ENCODE assay signal across 23 cellular contexts in genomic region chr15:59662260-59662659, GRCh38. TPM values are rescaled to one million over a fixed set of nuclear protein-coding genes. Genes with fewer than 3 reads are reported as not detected.
DNase-seq lines count a peak whose midpoint lies in the region; ATAC-seq, FAIRE-seq and TF ChIP-seq lines count a peak whose summit lies in the region.
"Had no signal": no experiment of that assay in that cellular context is flagged by ENCODE, and none has a peak within 500 bp of the region (broad histone marks: within the 10 kb centered on the region; RNA-seq: fewer than 3 reads in every experiment).

No MANE protein-coding gene starts in this region.

- DNase-seq in A549 (ENCODE audit: low read depth in 1 of 2, low spot score in 1 of 2) (no peak), EH (ENCODE audit: low read depth) (peak; percentile 41), GM12878 (ENCODE audit: low read depth, low spot score) (no peak), fibroblast of villous mesenchyme (ENCODE audit: low read depth) (peak; percentile 15), Peyer's patch (no peak), DMS 273 (lab: John Stamatoyannopoulos, UW; ENCODE audit: unreplicated experiment) (no peak), NCI-H1092 (lab: John Stamatoyannopoulos, UW) (no peak)
- DNase-seq: activated CD8-positive, alpha-beta memory T cell treated with anti-CD3 and anti-CD28 coated beads for 24 hours; activated naive CD4-positive, alpha-beta T cell treated with anti-CD3 and anti-CD28 coated beads for 36 hours; activated T-cell treated with anti-CD3 and anti-CD28 coated beads, Interleukin-2, amount 50 U/mL, for 48 hours; CD8-positive, alpha-beta memory T cell; hypothalamus; lower lobe of right lung; NCI-H1436; NCI-H2171; retina; SHP77; uterus had no signal

- no TSS peak for BruUV-seq in GM12878 (replicated peaks; lab: Mats Ljungman, UMichigan)

- TF ChIP-seq EP300 in A549 (IDR thresholded peaks at IDR 0.05) (no peak), GM12878 (IDR thresholded peaks at IDR 0.05; ENCODE audit: borderline replicate concordance in 1 of 2, control insufficient read depth in 1 of 2, low read depth in 2 of 2, low read length in 2 of 2) (no peak)

- TF ChIP-seq RAD21 in A549 (conservative IDR thresholded peaks at IDR 0.05 in 1 of 2, IDR thresholded peaks at IDR 0.05 in 1 of 2) (no peak), GM12878 (IDR thresholded peaks at IDR 0.05; ENCODE audit: insufficient read depth, low read depth, low read length) (no peak)

- no peak overlapping the region for H3K4me2 ChIP-seq in A549
- no peak overlapping the region for H3K4me2 ChIP-seq in GM12878 (ENCODE audit: control insufficient read depth, insufficient read depth)

- 55% methylated on average over 1 of the region's 1 CpG for WGBS in A549 (ENCODE audit: missing lambda C conversion rate)
- WGBS in GM12878 (ENCODE audit: insufficient coverage, insufficient replicate concordance, low lambda C conversion rate, missing lambda C conversion rate) = 94% methylated on average over 1 of the region's 1 CpG

- in situ Hi-C loops in GM12878 (cut with MboI) = no loop called here

- POLR2A ChIA-PET in A549 (lab: Yijun Ruan, JAX) = no interaction called here
- POLR2A ChIA-PET in GM12878 (lab: Charles Lee) = no interaction called here

- TF ChIP-seq CTCF in A549 (IDR thresholded peaks at IDR 0.05) = no peak
- no peak for TF ChIP-seq CTCF in GM12878 (IDR thresholded peaks at IDR 0.05 in 2 of 3, conservative IDR thresholded peaks at IDR 0.05 in 1 of 3; ENCODE audit: control insufficient read depth in 2 of 3, extremely low read depth in 1 of 3, insufficient read depth in 1 of 3, low read depth in 3 of 3, low read length in 3 of 3)
- no peak for TF ChIP-seq CTCF in fibroblast of villous mesenchyme (IDR thresholded peaks at IDR 0.05; ENCODE audit: insufficient read depth, low read depth, low read length)
- TF ChIP-seq CTCF in Peyer's patch (IDR thresholded peaks at IDR 0.05) = no peak

- FAIRE-seq in A549 (lab: Jason Lieb, UNC) (peak; percentile 89), GM12878 (lab: Jason Lieb, UNC) (peak; percentile 44)
- FAIRE-seq: HepG2 had no signal

- intact Hi-C loops in GM12878 (cut with micrococcal nuclease; ENCODE audit: unreplicated experiment) = no loop called here

- H3K79me2 ChIP-seq in GM12878 (ENCODE audit: control insufficient read depth, insufficient read depth, low read length) = peaks cover 3% of the 10 kb centered on the region

- H3K27me3 ChIP-seq in GM12878 (replicated peaks in 1 of 2; ENCODE audit: control insufficient read depth in 2 of 2, insufficient read depth in 2 of 2, low read length in 1 of 2) (no peaks in the 10 kb centered on the region), Peyer's patch (no peaks in the 10 kb centered on the region)
- H3K27me3 ChIP-seq: ascending aorta, suprapubic skin, uterus had no signal

- CTCF ChIA-PET in A549 (lab: Yijun Ruan, JAX) = interaction anchor here (0.6 to 1.7 kb wide), 3 partner anchors 19 to 706 kb away, joined by 3 to 5 read pairs (median 4); no protein-coding TSS in a partner anchor
- CTCF ChIA-PET in GM12878 (lab: Yijun Ruan, JAX) = interaction anchor here (1.9 kb wide), 1 partner anchor 129 kb away, joined by 5 read pairs; no protein-coding TSS in a partner anchor

- no peak overlapping the region for H3K27ac ChIP-seq in A549
- no peak overlapping the region for H3K27ac ChIP-seq in GM12878 (ENCODE audit: control insufficient read depth, insufficient read depth)
- no peak overlapping the region for H3K27ac ChIP-seq in Peyer's patch
- H3K27ac ChIP-seq: ascending aorta, lower lobe of right lung, suprapubic skin, uterus had no signal

- H3K9me3 ChIP-seq in A549 = no peaks in the 10 kb centered on the region
- no peaks in the 10 kb centered on the region for H3K9me3 ChIP-seq in GM12878 (replicated peaks; ENCODE audit: control insufficient read depth, insufficient read depth, low read length)
- H3K9me3 ChIP-seq in Peyer's patch = no peaks in the 10 kb centered on the region
- H3K9me3 ChIP-seq: ascending aorta, lower lobe of right lung, suprapubic skin, uterus had no signal

- peaks cover 0 to 15% of the 10 kb centered on the region in 2 experiments; a peak in 3 of 4 replicates for H3K36me3 ChIP-seq in GM12878 (ENCODE audit: control insufficient read depth in 2 of 2, insufficient read depth in 2 of 2, low read length in 1 of 2)
- H3K36me3 ChIP-seq in Peyer's patch = peaks cover 0 to 57% (median 0%) of the 10 kb centered on the region in 3 donors
- H3K36me3 ChIP-seq: uterus had no signal

- no peak overlapping the region for H3K4me3 ChIP-seq in A549
- H3K4me3 ChIP-seq in GM12878 = no peak overlapping the region
- H3K4me3 ChIP-seq in fibroblast of villous mesenchyme (ENCODE audit: low read depth, low read length) = no peak overlapping the region
- H3K4me3 ChIP-seq in Peyer's patch = no peak overlapping the region
- H3K4me3 ChIP-seq: ascending aorta, lower lobe of right lung, suprapubic skin, uterus had no signal

- RAD21 ChIA-PET in GM12878 (lab: Charles Lee; ENCODE audit: unreplicated experiment) = no interaction called here

- H3K4me1 ChIP-seq in A549 (no peaks in the 10 kb centered on the region), GM12878 (ENCODE audit: control insufficient read depth, insufficient read depth, low read length) (no peaks in the 10 kb centered on the region), Peyer's patch (peaks cover 0 to 10% (median 0%) of the 10 kb centered on the region in 4 donors)
- H3K4me1 ChIP-seq: ascending aorta, uterus had no signal

- H2AFZ ChIP-seq in GM12878 (ENCODE audit: control insufficient read depth, low read depth, low read length) = no peak overlapping the region

- H4K20me1 ChIP-seq in GM12878 (ENCODE audit: control insufficient read depth, insufficient read depth) = no peaks in the 10 kb centered on the region

- SMC1A ChIA-PET in GM12878 (lab: Charles Lee; ENCODE audit: uncharacterized antibody, unreplicated experiment) = no interaction called here

- TF ChIP-seq POLR2A in A549 (IDR thresholded peaks at IDR 0.05; ENCODE audit: low read length) = no peak
- TF ChIP-seq POLR2A in GM12878 (IDR thresholded peaks at IDR 0.05; ENCODE audit: low read depth, low read length) = no peak
- no peak for TF ChIP-seq POLR2A in Peyer's patch (IDR thresholded peaks at IDR 0.05)

- H3K9ac ChIP-seq in GM12878 (ENCODE audit: control insufficient read depth, insufficient read depth, low read length) = no peak overlapping the region

- ATAC-seq in A549 (no peak), GM12878 (no peak), GM19395 (IDR thresholded peaks at IDR 0.05; ENCODE audit: unreplicated experiment) (no peak)
- ATAC-seq: HepG2, lower lobe of right lung had no signal

RNA-seq across cellular contexts. Expression of gene GTF2A2, which starts 4.9 kb away (rescaled TPM):
- 137 and 220 TPM in 2 replicates for polyA plus RNA-seq in A549 (2011; rRNA removed)
- 74.0 and 85.5 TPM in 2 replicates for polyA plus RNA-seq in A549 (2012; cell fraction: cytosol; rRNA removed)
- polyA plus RNA-seq in A549 (2012; cell fraction: nucleus; rRNA removed) = 44.3 and 45.3 TPM in 2 replicates
- 259 to 282 TPM (median 267 TPM) in 3 replicates for polyA plus RNA-seq in A549 (2017; fragmentation: RNase III; extraction: RNeasy Plus Mini Kit Qiagen cat#74134 plus additional on column Dnase treatment)
- polyA minus RNA-seq in A549 (2011; rRNA and poly(A)+ RNA removed) = 18.5 and 19.0 TPM in 2 replicates
- total RNA-seq in GM12878 (2013; cell fraction: nucleolus; rRNA removed) = 23.3 and 27.0 TPM in 2 replicates
- 89.2 and 104 TPM in 2 replicates for total RNA-seq in GM12878 (2014; rRNA removed)
- total RNA-seq in GM12878 (2014; rRNA removed; fragmentation: Illumina TruSeq; extraction: Trizol) = 98.1 and 105 TPM in 2 replicates
- 150 and 160 TPM in 2 replicates for total RNA-seq in GM12878 (2021)
- 56.6 TPM for polyA plus RNA-seq in GM12878 (2011; ENCODE audit: low read depth)
- 93.9 and 172 TPM in 2 replicates for polyA plus RNA-seq in GM12878 (2011; rRNA removed)
- 43.4 and 48.7 TPM in 2 replicates for polyA plus RNA-seq in GM12878 (2011; cell fraction: cytosol; rRNA removed)
- 22.4 and 46.6 TPM in 2 replicates for polyA plus RNA-seq in GM12878 (2011; cell fraction: nucleus; rRNA removed)
- polyA plus RNA-seq in GM12878 (2012) = 68.8 and 94.4 TPM in 2 replicates
- 108 and 124 TPM in 2 replicates for polyA plus RNA-seq in GM12878 (2014; fragmentation: Illumina TruSeq; extraction: Trizol)
- polyA plus RNA-seq in GM12878 (2014; fragmentation: Nextera tagmentation; extraction: Ambion mirVana) = 100 to 1,000 TPM; 479 to 565 TPM
- polyA plus RNA-seq in GM12878 (2014; rRNA removed) = 101 and 103 TPM in 2 replicates
- polyA plus RNA-seq in GM12878 (2016; fragmentation: Nextera tagmentation; extraction: Ambion mirVana) = 100 to 1,000 TPM; 486 to 493 TPM
- polyA minus RNA-seq in GM12878 (2011; rRNA and poly(A)+ RNA removed) = 13.6 and 15.9 TPM in 2 replicates
- 9.5 and 14.2 TPM in 2 replicates for polyA minus RNA-seq in GM12878 (2011; cell fraction: cytosol; rRNA and poly(A)+ RNA removed)
- 8.7 and 11.8 TPM in 2 replicates for polyA minus RNA-seq in GM12878 (2011; cell fraction: nucleus; rRNA and poly(A)+ RNA removed)
- 25.1 and 39.3 TPM in 2 replicates for total RNA-seq in fibroblast of villous mesenchyme
- 10 to 100 TPM; 18.8 to 75.1 (median 22.9) TPM for total RNA-seq in Peyer's patch

RNA-seq across cellular contexts. Expression of gene BNIP2, which starts 26.9 kb away (rescaled TPM):
- polyA plus RNA-seq in A549 (2011; rRNA removed) (93.6 and 146 TPM in 2 replicates), A549 (2017; fragmentation: RNase III; extraction: RNeasy Plus Mini Kit Qiagen cat#74134 plus additional on column Dnase treatment) (90.8 to 107 TPM (median 101 TPM) in 3 replicates), GM12878 (2011; rRNA removed) (51.8 and 86.2 TPM in 2 replicates), GM12878 (2014; fragmentation: Illumina TruSeq; extraction: Trizol) (82.4 and 103 TPM in 2 replicates), GM12878 (2014; fragmentation: Nextera tagmentation; extraction: Ambion mirVana) (10 to 100 TPM; 29.9 to 58.5 TPM), GM12878 (2014; rRNA removed) (64.5 and 74.2 TPM in 2 replicates), GM12878 (2016; fragmentation: Nextera tagmentation; extraction: Ambion mirVana) (100 to 1,000 TPM; 113 to 122 TPM)
- polyA plus RNA-seq in A549 (2012; cell fraction: cytosol; rRNA removed) = 70.7 and 79.3 TPM in 2 replicates
- 35.6 and 40.7 TPM in 2 replicates for polyA plus RNA-seq in A549 (2012; cell fraction: nucleus; rRNA removed)
- 23.4 and 24.4 TPM in 2 replicates for polyA minus RNA-seq in A549 (2011; rRNA and poly(A)+ RNA removed)
- total RNA-seq in GM12878 (2013; cell fraction: nucleolus; rRNA removed) = 109 and 110 TPM in 2 replicates
- total RNA-seq in GM12878 (2014; rRNA removed) (61.2 and 68.1 TPM in 2 replicates), GM12878 (2014; rRNA removed; fragmentation: Illumina TruSeq; extraction: Trizol) (88.3 and 90.2 TPM in 2 replicates), GM12878 (2021) (60.2 and 63.1 TPM in 2 replicates), fibroblast of villous mesenchyme (114 and 149 TPM in 2 replicates), Peyer's patch (100 to 1,000 TPM; 134 to 261 (median 147) TPM)
- polyA plus RNA-seq in GM12878 (2011; ENCODE audit: low read depth) = 19.6 TPM
- 22.8 and 49.6 TPM in 2 replicates for polyA plus RNA-seq in GM12878 (2011; cell fraction: cytosol; rRNA removed)
- polyA plus RNA-seq in GM12878 (2011; cell fraction: nucleus; rRNA removed) = 20.1 and 44.3 TPM in 2 replicates
- polyA plus RNA-seq in GM12878 (2012) = 40.0 and 41.6 TPM in 2 replicates
- polyA minus RNA-seq in GM12878 (2011; rRNA and poly(A)+ RNA removed) = 11.2 and 23.2 TPM in 2 replicates
- polyA minus RNA-seq in GM12878 (2011; cell fraction: cytosol; rRNA and poly(A)+ RNA removed) = 18.8 and 22.9 TPM in 2 replicates
- 16.2 and 27.7 TPM in 2 replicates for polyA minus RNA-seq in GM12878 (2011; cell fraction: nucleus; rRNA and poly(A)+ RNA removed)

RNA-seq across cellular contexts. Expression of gene GCNT3, which starts 50.7 kb away (rescaled TPM):
- polyA plus RNA-seq in A549 (2011; rRNA removed) = 134 and 153 TPM in 2 replicates
- polyA plus RNA-seq in A549 (2012; cell fraction: cytosol; rRNA removed) = 37.2 and 41.9 TPM in 2 replicates
- 35.0 and 53.3 TPM in 2 replicates for polyA plus RNA-seq in A549 (2012; cell fraction: nucleus; rRNA removed)
- 61.4 to 69.2 TPM (median 62.7 TPM) in 3 replicates for polyA plus RNA-seq in A549 (2017; fragmentation: RNase III; extraction: RNeasy Plus Mini Kit Qiagen cat#74134 plus additional on column Dnase treatment)
- 78.7 and 82.6 TPM in 2 replicates for polyA minus RNA-seq in A549 (2011; rRNA and poly(A)+ RNA removed)
- not detected in 2 replicates for total RNA-seq in GM12878 (2013; cell fraction: nucleolus; rRNA removed)
- 0.05 and 0.34 TPM in 2 replicates for total RNA-seq in GM12878 (2014; rRNA removed)
- total RNA-seq in GM12878 (2014; rRNA removed; fragmentation: Illumina TruSeq; extraction: Trizol) = 0.04 and 0.23 TPM in 2 replicates
- total RNA-seq in GM12878 (2021) = 0.11 and 0.31 TPM in 2 replicates
- not detected for polyA plus RNA-seq in GM12878 (2011; ENCODE audit: low read depth)
- 0.53 and 0.55 TPM in 2 replicates for polyA plus RNA-seq in GM12878 (2011; rRNA removed)
- 0.28 and 0.51 TPM in 2 replicates for polyA plus RNA-seq in GM12878 (2011; cell fraction: cytosol; rRNA removed)
- polyA plus RNA-seq in GM12878 (2011; cell fraction: nucleus; rRNA removed) = 0.15 and 0.27 TPM in 2 replicates
- polyA plus RNA-seq in GM12878 (2012) = 0.08 and 0.21 TPM in 2 replicates
- 0.12 TPM in 1 of 2 replicates, not detected in the other for polyA plus RNA-seq in GM12878 (2014; fragmentation: Illumina TruSeq; extraction: Trizol)
- under 1 TPM in 1 of 2 experiments, not detected in 1; 0.38 TPM for polyA plus RNA-seq in GM12878 (2014; fragmentation: Nextera tagmentation; extraction: Ambion mirVana)
- 0.03 and 0.05 TPM in 2 replicates for polyA plus RNA-seq in GM12878 (2014; rRNA removed)
- under 1 TPM in 1 of 2 experiments, not detected in 1; 0.20 TPM for polyA plus RNA-seq in GM12878 (2016; fragmentation: Nextera tagmentation; extraction: Ambion mirVana)
- polyA minus RNA-seq in GM12878 (2011; rRNA and poly(A)+ RNA removed) = 0.36 and 0.73 TPM in 2 replicates
- not detected in 2 replicates for polyA minus RNA-seq in GM12878 (2011; cell fraction: cytosol; rRNA and poly(A)+ RNA removed)
- 0.48 and 0.60 TPM in 2 replicates for polyA minus RNA-seq in GM12878 (2011; cell fraction: nucleus; rRNA and poly(A)+ RNA removed)
- total RNA-seq in fibroblast of villous mesenchyme = under 0.01 TPM in 2 replicates
- 100 to 1,000 TPM in 1 of 4 donors, 10 to 100 TPM in 3; 30.5 to 112 (median 77.6) TPM for total RNA-seq in Peyer's patch
- total RNA-seq: A673; activated naive CD4-positive, alpha-beta T cell treated with anti-CD3 and anti-CD28 coated beads for 36 hours; ascending aorta; CD8-positive, alpha-beta memory T cell had no signal
- polyA plus RNA-seq: CD8-positive, alpha-beta memory T cell had no signal

Comparison
In these comparisons a context has a peak if more than half of its experiments do, and no peak if none do; other contexts are left out.
1. DNase-seq: peak in EH (single experiment) and fibroblast of villous mesenchyme (single experiment); none in A549 (0 of 2), GM12878 (single experiment), Peyer's patch (0 of 3), DMS 273 (single experiment) and NCI-H1092 (single experiment).
2. RNA of gene GCNT3, which starts 50.7 kb away (total RNA-seq): 30.5 to 112 TPM in Peyer's patch; 0.04 to 0.34 TPM in GM12878 and under 0.01 TPM in fibroblast of villous mesenchyme; every median in the first group is over 10 times any median in the second.